In genomic region chr10:48957361-48957760, GRCh38 we compare ENCODE assay signal across 31 cellular contexts. TPM values are rescaled to one million over a fixed set of nuclear protein-coding genes. Genes with fewer than 3 reads are reported as not detected.
"Had no signal": no experiment of that assay in that cellular context is flagged by ENCODE, and none has a peak within 500 bp of the region (broad histone marks: within the 10 kb centered on the region; RNA-seq: fewer than 3 reads in every experiment).

No MANE protein-coding gene starts in this region.

- H3K27me3 ChIP-seq: gastrocnemius medialis, left lung had no signal

- H3K36me3 Mint-ChIP-seq: mesothelial cell of epicardium had no signal

- ATAC-seq: gastrocnemius medialis, left cardiac atrium, left lung, left ventricle myocardium superior, mucosa of descending colon had no signal

- H3K9me3 Mint-ChIP-seq: memory B cell, mesothelial cell of epicardium had no signal

- H3K4me1 ChIP-seq: esophagus squamous epithelium, gastrocnemius medialis, heart right ventricle, left lung had no signal

- H3K4me1 Mint-ChIP-seq: memory B cell, mesothelial cell of epicardium had no signal

- H3K36me3 ChIP-seq: esophagus squamous epithelium, gastrocnemius medialis had no signal

- H3K4me3 Mint-ChIP-seq: memory B cell, mesothelial cell of epicardium had no signal

- H3K27ac Mint-ChIP-seq: mesothelial cell of epicardium had no signal

- H3K27me3 Mint-ChIP-seq: memory B cell had no signal

- H3K27ac ChIP-seq: coronary artery, dorsolateral prefrontal cortex, esophagus squamous epithelium, gastrocnemius medialis, heart right ventricle, left lung had no signal

- H3K4me3 ChIP-seq: coronary artery, dorsolateral prefrontal cortex, esophagus squamous epithelium, gastrocnemius medialis, heart right ventricle, left lung, lung, mucosa of descending colon had no signal

- H3K9me3 ChIP-seq: esophagus squamous epithelium, gastrocnemius medialis, heart right ventricle, left lung, mucosa of descending colon had no signal

- DNase-seq: dermis blood vessel endothelial cell; dorsolateral prefrontal cortex; effector CD4-positive, alpha-beta T cell; effector memory CD4-positive, alpha-beta T cell; esophagus squamous epithelium; foreskin fibroblast; foreskin melanocyte; gastrocnemius medialis; glutamatergic neuron; head of caudate nucleus; heart right ventricle; hippocampal formation; left cardiac atrium; left lung; left ventricle myocardium superior; mammary epithelial cell; mesendoderm; mucosa of descending colon had no signal

RNA-seq across cellular contexts. Expression of gene LRRC18, which starts 17.7 kb away (rescaled TPM):
- total RNA-seq: cerebellum, dermis blood vessel endothelial cell, dorsolateral prefrontal cortex, endothelial cell of umbilical vein, epithelial cell of proximal tubule, gastrocnemius medialis, glomerular endothelial cell, kidney epithelial cell, left cardiac atrium, left ventricle myocardium superior, lower leg skin, mammary epithelial cell, mesothelial cell of epicardium, mucosa of descending colon, myocyte had no signal
- polyA plus RNA-seq: endothelial cell of umbilical vein, esophagus, heart right ventricle, keratinocyte, mammary epithelial cell had no signal
